ENCODE assay signal across 8 cellular contexts in genomic region chr14:76919431-76919810, GRCh38.
DNase-seq lines count a peak whose midpoint lies in the region; ATAC-seq and TF ChIP-seq lines count a peak whose summit lies in the region.

No MANE protein-coding gene starts in this region.

- DNase-seq in cardiac muscle cell (ENCODE audit: low read depth in 1 of 2, low spot score in 1 of 2) (no peak), cardiac septum (ENCODE audit: low spot score) (no peak), vagina (ENCODE audit: extremely low spot score in 2 of 2) (no peak), occipital lobe (lab: John Stamatoyannopoulos, UW) (no peak), NK-92 (lab: John Stamatoyannopoulos, UW; ENCODE audit: unreplicated experiment) (no peak)

- H3K9me3 ChIP-seq in cardiac muscle cell (ENCODE audit: low read depth) (no peaks in the 10 kb centered on the region), muscle layer of duodenum (ENCODE audit: control insufficient read depth in 1 of 2, low read length in 2 of 2) (no peaks in the 10 kb centered on the region), vagina (no peaks in the 10 kb centered on the region)

- no peaks in the 10 kb centered on the region for H3K27me3 ChIP-seq in cardiac muscle cell
- no peaks in the 10 kb centered on the region for H3K27me3 ChIP-seq in muscle layer of duodenum (ENCODE audit: low read depth, low read length)
- H3K27me3 ChIP-seq in vagina, result no peaks in the 10 kb centered on the region

- H3K4me3 Mint-ChIP-seq in dendritic cell treated with granulocyte-macrophage colony-stimulating factor and Interleukin-4, amounts not matched to agents 40 ng/mL and 50 ng/mL, for 4 days, result peak overlapping the region; percentile 30

- H3K4me3 ChIP-seq in cardiac muscle cell, result no peak overlapping the region
- H3K4me3 ChIP-seq in muscle layer of duodenum (ENCODE audit: low read depth in 1 of 2, low read length in 2 of 2), result peak overlapping the region in 1 of 2 donors; percentile 49
- no peak overlapping the region for H3K4me3 ChIP-seq in vagina

- peaks cover 80% of the 10 kb centered on the region for H3K4me1 Mint-ChIP-seq in dendritic cell treated with granulocyte-macrophage colony-stimulating factor and Interleukin-4, amounts not matched to agents 40 ng/mL and 50 ng/mL, for 4 days (ENCODE audit: low read depth)

- no peak for ATAC-seq in HG02763 (IDR thresholded peaks at IDR 0.05; ENCODE audit: unreplicated experiment)

- H3K36me3 Mint-ChIP-seq in dendritic cell treated with granulocyte-macrophage colony-stimulating factor and Interleukin-4, amounts not matched to agents 40 ng/mL and 50 ng/mL, for 4 days (ENCODE audit: low read depth), result no peaks in the 10 kb centered on the region

- TF ChIP-seq CTCF in cardiac muscle cell (IDR thresholded peaks at IDR 0.05; ENCODE audit: low read depth, low read length) (no peak), vagina (IDR thresholded peaks at IDR 0.05) (no peak)

- H3K9me3 Mint-ChIP-seq in dendritic cell treated with granulocyte-macrophage colony-stimulating factor and Interleukin-4, amounts not matched to agents 40 ng/mL and 50 ng/mL, for 4 days, result no peaks in the 10 kb centered on the region

- intact Hi-C loops in cardiac septum (cut with DNase I), result loop anchor here (1.0 to 2.0 kb wide), 3 partner anchors 37 to 121 kb away; partner anchors contain the start of gene IRF2BPL
- intact Hi-C loops in dendritic cell treated with granulocyte-macrophage colony-stimulating factor and Interleukin-4, amounts not matched to agents 40 ng/mL and 50 ng/mL, for 4 days (cut with micrococcal nuclease), result loop anchor here (2.0 to 10.0 kb wide), 2 partner anchors 37 to 105 kb away; partner anchors contain the start of gene IRF2BPL
- intact Hi-C loops in vagina (cut with DNase I), result loop anchor here (5.0 kb wide), 2 partner anchors 108 to 123 kb away; partner anchors contain the start of gene IRF2BPL

- H3K4me1 ChIP-seq in cardiac muscle cell (ENCODE audit: low read depth), result peaks cover 53% of the 10 kb centered on the region
- H3K4me1 ChIP-seq in muscle layer of duodenum (ENCODE audit: control insufficient read depth in 1 of 2, insufficient read depth in 2 of 2, low read length in 2 of 2), result peaks cover 21 to 54% of the 10 kb centered on the region in 2 donors
- peaks cover 72% of the 10 kb centered on the region for H3K4me1 ChIP-seq in vagina

- no peak for TF ChIP-seq POLR2A in vagina (IDR thresholded peaks at IDR 0.05)

- H3K36me3 ChIP-seq in cardiac muscle cell, result no peaks in the 10 kb centered on the region
- H3K36me3 ChIP-seq in muscle layer of duodenum (ENCODE audit: control insufficient read depth in 1 of 2, insufficient read depth in 2 of 2, low read length in 2 of 2), result peaks cover 0 to 5% of the 10 kb centered on the region in 2 donors
- H3K36me3 ChIP-seq in vagina, result no peaks in the 10 kb centered on the region

- H3K27ac ChIP-seq in cardiac muscle cell (peak overlapping the region; percentile 70), muscle layer of duodenum (ENCODE audit: low read length) (peak overlapping the region; percentile 94), vagina (peak overlapping the region; percentile 83)

- peaks cover 27% of the 10 kb centered on the region for H3K27me3 Mint-ChIP-seq in dendritic cell treated with granulocyte-macrophage colony-stimulating factor and Interleukin-4, amounts not matched to agents 40 ng/mL and 50 ng/mL, for 4 days

- H3K27ac Mint-ChIP-seq in dendritic cell treated with granulocyte-macrophage colony-stimulating factor and Interleukin-4, amounts not matched to agents 40 ng/mL and 50 ng/mL, for 4 days, result peak overlapping the region; percentile 96
